In genomic region chr2:40554665-40555294, GRCh38 we compare ENCODE assay signal across 8 cellular contexts.
DNase-seq lines count a peak whose midpoint lies in the region; ATAC-seq and TF ChIP-seq lines count a peak whose summit lies in the region.

No MANE protein-coding gene starts in this region.

- CTCF ChIA-PET in activated CD4-positive, alpha-beta memory T cell treated with anti-CD3 and anti-CD28 coated beads, Interleukin-2, amount 10 ng/mL, durations not matched to agents 7 days and 5 days (lab: Charles Lee) = interaction anchor here (0.5 to 3.7 kb wide), 7 partner anchors 12 to 1984 kb away, joined by 3 to 50 read pairs (median 5); no protein-coding TSS in a partner anchor

- WGBS in ovary, 3 donors = 76 to 88% (median 87%) methylated on average over 5 of the region's 5 CpGs

- no peak overlapping the region for H3K27ac Mint-ChIP-seq in activated CD4-positive, alpha-beta memory T cell treated with anti-CD3 and anti-CD28 coated beads, Interleukin-2, amount 10 ng/mL, durations not matched to agents 7 days and 5 days

- ATAC-seq in GM19395 (IDR thresholded peaks at IDR 0.05; ENCODE audit: unreplicated experiment) (peak; percentile 93), HG03378 (IDR thresholded peaks at IDR 0.05; ENCODE audit: unreplicated experiment) (peak; percentile 94), foreskin keratinocyte (peak; percentile 84)

- TF ChIP-seq CTCF in foreskin keratinocyte (conservative IDR thresholded peaks at IDR 0.05) (peak; percentile 83), ovary (IDR thresholded peaks at IDR 0.05) (peak in 2 of 3 donors; percentile 50 to 54)

- no peak overlapping the region for H3K4me3 Mint-ChIP-seq in activated CD4-positive, alpha-beta memory T cell treated with anti-CD3 and anti-CD28 coated beads, Interleukin-2, amount 10 ng/mL, durations not matched to agents 7 days and 5 days

- no peaks in the 10 kb centered on the region for H3K9me3 ChIP-seq in ovary

- DNase-seq in COR-L47 (lab: John Stamatoyannopoulos, UW) (peak; percentile 37), NCI-H226 (peak; percentile 6), foreskin keratinocyte (peak; percentile 9 to 43), ovary (peak; percentile 15 to 62 (median 38)), cerebellar nuclear complex (lab: John Stamatoyannopoulos, UW) (no peak)
- peak; percentile 49 for DNase-seq in activated CD4-positive, alpha-beta memory T cell treated with anti-CD3 and anti-CD28 coated beads, Interleukin-2, amount 10 ng/mL, durations not matched to agents 7 days and 5 days

- H3K4me1 Mint-ChIP-seq in activated CD4-positive, alpha-beta memory T cell treated with anti-CD3 and anti-CD28 coated beads, Interleukin-2, amount 10 ng/mL, durations not matched to agents 7 days and 5 days = no peaks in the 10 kb centered on the region

- no peaks in the 10 kb centered on the region for H3K36me3 Mint-ChIP-seq in activated CD4-positive, alpha-beta memory T cell treated with anti-CD3 and anti-CD28 coated beads, Interleukin-2, amount 10 ng/mL, durations not matched to agents 7 days and 5 days (ENCODE audit: low read depth)

- H3K27me3 ChIP-seq in foreskin keratinocyte (no peaks in the 10 kb centered on the region), ovary (no peaks in the 10 kb centered on the region)

- H3K9me3 Mint-ChIP-seq in activated CD4-positive, alpha-beta memory T cell treated with anti-CD3 and anti-CD28 coated beads, Interleukin-2, amount 10 ng/mL, durations not matched to agents 7 days and 5 days = no peaks in the 10 kb centered on the region

- H3K27ac ChIP-seq in foreskin keratinocyte (no peak overlapping the region), ovary (no peak overlapping the region)

- intact Hi-C loops in ovary (cut with DNase I) = loop anchor here in 1 of 4 donors (10.0 kb wide), 1 partner anchor 640 kb away; no protein-coding TSS in a partner anchor

- POLR2A ChIA-PET in activated CD4-positive, alpha-beta memory T cell treated with anti-CD3 and anti-CD28 coated beads, Interleukin-2, amount 10 ng/mL, durations not matched to agents 7 days and 5 days (lab: Charles Lee) = no interaction called here

- no peaks in the 10 kb centered on the region for H3K4me1 ChIP-seq in foreskin keratinocyte
- no peaks in the 10 kb centered on the region for H3K4me1 ChIP-seq in ovary (ENCODE audit: insufficient read depth)

- TF ChIP-seq EP300 in ovary (IDR thresholded peaks at IDR 0.05) = no peak

- no peaks in the 10 kb centered on the region for H3K27me3 Mint-ChIP-seq in activated CD4-positive, alpha-beta memory T cell treated with anti-CD3 and anti-CD28 coated beads, Interleukin-2, amount 10 ng/mL, durations not matched to agents 7 days and 5 days

- H3K4me3 ChIP-seq in ovary = no peak overlapping the region

- TF ChIP-seq POLR2A in ovary (IDR thresholded peaks at IDR 0.05) = no peak

- no peaks in the 10 kb centered on the region for H3K36me3 ChIP-seq in ovary

Comparison
In these comparisons a context has a peak if more than half of its experiments do, and no peak if none do; other contexts are left out.
1. DNase-seq: peak in COR-L47 (single experiment), NCI-H226 (single experiment), activated CD4-positive, alpha-beta memory T cell treated with anti-CD3 and anti-CD28 coated beads, Interleukin-2, amount 10 ng/mL, durations not matched to agents 7 days and 5 days (single experiment), foreskin keratinocyte (2 of 2) and ovary (5 of 5); none in cerebellar nuclear complex (0 of 2).
2. Peak in every context shown above with its lines, with median percentiles within 50 percentile points of each other: ATAC-seq.